ENCODE assay signal across 1 cellular context in the genomic region with DNA sequence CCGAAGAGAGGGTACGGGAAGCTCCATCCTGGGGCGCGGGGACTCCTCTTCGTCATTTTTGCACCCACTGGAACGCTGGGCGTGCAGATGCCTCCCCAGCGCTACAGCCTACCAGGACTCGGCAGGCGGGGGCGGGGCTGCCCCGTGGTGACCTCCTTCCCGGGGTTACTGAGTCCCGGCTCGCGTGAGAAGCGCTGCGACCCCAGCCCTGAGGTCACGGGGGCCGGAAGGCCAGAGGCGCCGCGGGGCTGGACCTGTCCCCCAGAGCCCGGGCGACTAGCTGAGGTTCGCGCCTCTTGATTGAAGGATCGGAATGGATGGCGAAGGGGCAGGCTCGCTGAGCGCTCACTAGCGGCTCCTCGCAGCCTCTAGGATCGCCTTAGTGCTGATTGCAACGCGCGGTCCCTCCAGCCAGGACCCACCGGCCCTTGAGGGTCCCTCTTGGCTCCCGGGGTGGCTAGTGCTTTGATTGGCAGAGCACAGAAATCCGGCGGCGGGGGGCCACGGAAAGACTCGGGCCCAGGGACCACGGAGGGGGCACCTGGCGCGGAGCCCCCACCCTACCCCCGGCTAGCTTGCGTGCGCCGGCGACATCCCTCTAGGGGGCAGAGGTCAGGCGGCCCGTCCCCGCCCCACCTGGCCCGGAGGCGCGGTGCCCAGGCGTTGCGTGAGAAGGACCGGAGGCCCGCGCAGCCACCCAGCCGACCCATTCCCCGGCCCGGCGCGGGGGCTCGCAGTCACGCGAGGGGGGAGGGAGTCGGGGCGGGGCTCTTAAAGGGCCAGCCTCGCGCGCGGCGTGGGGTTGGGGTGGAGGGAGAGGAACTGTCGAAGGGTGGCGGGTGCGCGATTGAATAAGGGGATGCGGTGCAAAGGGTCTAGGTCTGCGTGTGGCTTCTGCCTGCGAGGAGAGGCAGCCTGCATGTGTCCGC.
TF ChIP-seq lines count a peak whose summit lies in the region.

No MANE protein-coding gene starts in this region.

TF ChIP-seq in HEK293, 187 proteins besides CTCF, POLR2A, EP300 and RAD21 (continued from another document and continues in another):
- 0 out of 2 replicates have a peak, but pooled peaks have one; percentile 33 for TF ChIP-seq ZNF280D (tag by site-specific recombination; IDR thresholded peaks at IDR 0.05)
- peak; percentile 27; the same call in 1 of the 2 replicates for TF ChIP-seq ZNF76 (tag by site-specific recombination; IDR thresholded peaks at IDR 0.05; ENCODE audit: borderline replicate concordance, low read depth)
- TF ChIP-seq, protein P1, sequence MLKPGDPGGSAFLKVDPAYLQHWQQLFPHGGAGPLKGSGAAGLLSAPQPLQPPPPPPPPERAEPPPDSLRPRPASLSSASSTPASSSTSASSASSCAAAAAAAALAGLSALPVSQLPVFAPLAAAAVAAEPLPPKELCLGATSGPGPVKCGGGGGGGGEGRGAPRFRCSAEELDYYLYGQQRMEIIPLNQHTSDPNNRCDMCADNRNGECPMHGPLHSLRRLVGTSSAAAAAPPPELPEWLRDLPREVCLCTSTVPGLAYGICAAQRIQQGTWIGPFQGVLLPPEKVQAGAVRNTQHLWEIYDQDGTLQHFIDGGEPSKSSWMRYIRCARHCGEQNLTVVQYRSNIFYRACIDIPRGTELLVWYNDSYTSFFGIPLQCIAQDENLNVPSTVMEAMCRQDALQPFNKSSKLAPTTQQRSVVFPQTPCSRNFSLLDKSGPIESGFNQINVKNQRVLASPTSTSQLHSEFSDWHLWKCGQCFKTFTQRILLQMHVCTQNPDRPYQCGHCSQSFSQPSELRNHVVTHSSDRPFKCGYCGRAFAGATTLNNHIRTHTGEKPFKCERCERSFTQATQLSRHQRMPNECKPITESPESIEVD (tag by site-specific recombination; IDR thresholded peaks at IDR 0.05), result no peak; the same call in 1 of the 2 replicates
- no peak for TF ChIP-seq GLI4 (tag by site-specific recombination; IDR thresholded peaks at IDR 0.05)
- TF ChIP-seq TSHZ1 (tag by site-specific recombination; IDR thresholded peaks at IDR 0.05; ENCODE audit: borderline replicate concordance), result no peak
- TF ChIP-seq ZNF544 (tag by site-specific recombination; IDR thresholded peaks at IDR 0.05), result no peak
- no peak for TF ChIP-seq ZNF677 (tag by site-specific recombination; IDR thresholded peaks at IDR 0.05)
- TF ChIP-seq ZBTB48 (tag by site-specific recombination; IDR thresholded peaks at IDR 0.05), result peak; percentile 89
- TF ChIP-seq ZNF354C (tag by site-specific recombination; IDR thresholded peaks at IDR 0.05; ENCODE audit: borderline replicate concordance, low read depth), result no peak
- TF ChIP-seq, protein P2, sequence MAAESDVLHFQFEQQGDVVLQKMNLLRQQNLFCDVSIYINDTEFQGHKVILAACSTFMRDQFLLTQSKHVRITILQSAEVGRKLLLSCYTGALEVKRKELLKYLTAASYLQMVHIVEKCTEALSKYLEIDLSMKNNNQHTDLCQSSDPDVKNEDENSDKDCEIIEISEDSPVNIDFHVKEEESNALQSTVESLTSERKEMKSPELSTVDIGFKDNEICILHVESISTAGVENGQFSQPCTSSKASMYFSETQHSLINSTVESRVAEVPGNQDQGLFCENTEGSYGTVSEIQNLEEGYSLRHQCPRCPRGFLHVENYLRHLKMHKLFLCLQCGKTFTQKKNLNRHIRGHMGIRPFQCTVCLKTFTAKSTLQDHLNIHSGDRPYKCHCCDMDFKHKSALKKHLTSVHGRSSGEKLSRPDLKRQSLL (tag by site-specific recombination; IDR thresholded peaks at IDR 0.05), result no peak
- TF ChIP-seq ZNF701 (tag by site-specific recombination; IDR thresholded peaks at IDR 0.05), result no peak
- peak; percentile 84 for TF ChIP-seq KLF1 (tag by site-specific recombination; IDR thresholded peaks at IDR 0.05)
- no peak; the same call in 1 of the 2 replicates for TF ChIP-seq KLF17 (tag by site-specific recombination; IDR thresholded peaks at IDR 0.05)
- no peak for TF ChIP-seq ZNF138 (tag by site-specific recombination; IDR thresholded peaks at IDR 0.05; ENCODE audit: borderline replicate concordance)
- TF ChIP-seq ZNF707 (tag by site-specific recombination; IDR thresholded peaks at IDR 0.05), result no peak
- TF ChIP-seq, protein P3, sequence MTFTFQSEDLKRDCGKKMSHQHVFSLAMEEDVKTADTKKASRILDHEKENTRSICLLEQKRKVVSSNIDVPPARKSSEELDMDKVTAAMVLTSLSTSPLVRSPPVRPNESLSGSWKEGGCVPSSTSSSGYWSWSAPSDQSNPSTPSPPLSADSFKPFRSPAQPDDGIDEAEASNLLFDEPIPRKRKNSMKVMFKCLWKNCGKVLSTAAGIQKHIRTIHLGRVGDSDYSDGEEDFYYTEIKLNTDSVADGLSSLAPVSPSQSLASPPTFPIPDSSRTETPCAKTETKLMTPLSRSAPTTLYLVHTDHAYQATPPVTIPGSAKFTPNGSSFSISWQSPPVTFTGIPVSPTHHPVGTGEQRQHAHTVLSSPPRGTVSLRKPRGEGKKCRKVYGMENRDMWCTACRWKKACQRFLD (tag by site-specific recombination; IDR thresholded peaks at IDR 0.05), result no peak
- TF ChIP-seq KLF10 (tag by site-specific recombination; IDR thresholded peaks at IDR 0.05), result no peak; the same call in none of the 2 replicates
- no peak for TF ChIP-seq PRDM2 (tag by site-specific recombination; IDR thresholded peaks at IDR 0.05; ENCODE audit: borderline replicate concordance)
- TF ChIP-seq ZBTB7A (tag by site-specific recombination; IDR thresholded peaks at IDR 0.05; ENCODE audit: low read depth), result peak; percentile 63; the same call in 1 of the 2 replicates
- TF ChIP-seq SCRT2 (tag by site-specific recombination; IDR thresholded peaks at IDR 0.05), result no peak
- TF ChIP-seq ZSCAN30 (tag by site-specific recombination; IDR thresholded peaks at IDR 0.05), result peak; percentile 95
- TF ChIP-seq ZNF391 (tag by site-specific recombination; IDR thresholded peaks at IDR 0.05; ENCODE audit: borderline replicate concordance, low read depth), result peak; percentile 16; the same call in 1 of the 2 replicates
- no peak for TF ChIP-seq ZNF654 (tag by site-specific recombination; IDR thresholded peaks at IDR 0.05; ENCODE audit: low read depth)
- TF ChIP-seq, protein P4, sequence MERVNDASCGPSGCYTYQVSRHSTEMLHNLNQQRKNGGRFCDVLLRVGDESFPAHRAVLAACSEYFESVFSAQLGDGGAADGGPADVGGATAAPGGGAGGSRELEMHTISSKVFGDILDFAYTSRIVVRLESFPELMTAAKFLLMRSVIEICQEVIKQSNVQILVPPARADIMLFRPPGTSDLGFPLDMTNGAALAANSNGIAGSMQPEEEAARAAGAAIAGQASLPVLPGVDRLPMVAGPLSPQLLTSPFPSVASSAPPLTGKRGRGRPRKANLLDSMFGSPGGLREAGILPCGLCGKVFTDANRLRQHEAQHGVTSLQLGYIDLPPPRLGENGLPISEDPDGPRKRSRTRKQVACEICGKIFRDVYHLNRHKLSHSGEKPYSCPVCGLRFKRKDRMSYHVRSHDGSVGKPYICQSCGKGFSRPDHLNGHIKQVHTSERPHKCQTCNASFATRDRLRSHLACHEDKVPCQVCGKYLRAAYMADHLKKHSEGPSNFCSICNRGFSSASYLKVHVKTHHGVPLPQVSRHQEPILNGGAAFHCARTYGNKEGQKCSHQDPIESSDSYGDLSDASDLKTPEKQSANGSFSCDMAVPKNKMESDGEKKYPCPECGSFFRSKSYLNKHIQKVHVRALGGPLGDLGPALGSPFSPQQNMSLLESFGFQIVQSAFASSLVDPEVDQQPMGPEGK (tag by site-specific recombination; IDR thresholded peaks at IDR 0.05), result peak; percentile 99
